ENCODE assay signal across 19 cellular contexts in genomic region chr3:134189848-134190247, GRCh38.
DNase-seq lines count a peak whose midpoint lies in the region; ATAC-seq and TF ChIP-seq lines count a peak whose summit lies in the region.
"Had no signal": no experiment of that assay in that cellular context is flagged by ENCODE, and none has a peak within 500 bp of the region (broad histone marks: within the 10 kb centered on the region; RNA-seq: fewer than 3 reads in every experiment).

No MANE protein-coding gene starts in this region.

- no peaks in the 10 kb centered on the region for H3K79me2 ChIP-seq in GM23338 (replicated peaks; ENCODE audit: insufficient read depth)
- H3K79me2 ChIP-seq in trophoblast cell (ENCODE audit: control insufficient read depth, insufficient read depth, low read length, poor library complexity): no peaks in the 10 kb centered on the region

- DNase-seq in GM23338 (ENCODE audit: low spot score): no peak
- peak; percentile 35 for DNase-seq in amniotic epithelial cell (ENCODE audit: low read depth)
- peak; percentile 70 for DNase-seq in iris pigment epithelial cell (ENCODE audit: low read depth)
- peak; percentile 43 to 77 for DNase-seq in trophoblast cell
- DNase-seq in hypothalamus (lab: John Stamatoyannopoulos, UW): no peak
- DNase-seq in A673 (ENCODE audit: low spot score): no peak
- no peak for DNase-seq in UCSD-AML1 (lab: John Stamatoyannopoulos, UW; ENCODE audit: unreplicated experiment)
- DNase-seq in activated CD4-positive, alpha-beta T cell treated with anti-CD3 and anti-CD28 coated beads for 1 hour: no peak
- DNase-seq: C1 segment of cervical spinal cord, GDM1, GOT3, KBM-7, NCI-H1105, NCI-H2081, NCI-H2171 treated with DMSO at 0.1 percent for 48 hours, NCI-H446 treated with DMSO at 0.1 percent for 48 hours, NCI-H748 treated with DMSO at 0.1 percent for 48 hours, SIG-M5 had no signal

- no peak overlapping the region for H4K12ac ChIP-seq in trophoblast cell (ENCODE audit: low read depth, low read length)

- intact Hi-C loops in A673 (cut with micrococcal nuclease; ENCODE audit: unreplicated experiment): no loop called here

- no TSS peak for BruUV-seq in A673 (replicated peaks; lab: Mats Ljungman, UMichigan)

- H3K27ac Mint-ChIP-seq in GM23338: peak overlapping the region; percentile 52

- no peaks in the 10 kb centered on the region for H3K27me3 Mint-ChIP-seq in GM23338 (ENCODE audit: insufficient read depth, low read depth, poor library complexity)

- no peak overlapping the region for H3K14ac ChIP-seq in trophoblast cell (ENCODE audit: low read length)

- CTCF ChIA-PET in A673 (lab: Charles Lee): no interaction called here

- no peak overlapping the region for H3K4ac ChIP-seq in trophoblast cell (ENCODE audit: low read depth, low read length)

- TF ChIP-seq CTCF in GM23338 (conservative IDR thresholded peaks at IDR 0.05; ENCODE audit: low read depth in 2 of 2) (no peak), A673 (conservative IDR thresholded peaks at IDR 0.05; ENCODE audit: low read depth, low read length) (no peak)

- no peak overlapping the region for H3K4me3 Mint-ChIP-seq in GM23338

- H3K79me1 ChIP-seq in trophoblast cell (ENCODE audit: low read length): no peaks in the 10 kb centered on the region

- no peaks in the 10 kb centered on the region for H3K9me3 ChIP-seq in trophoblast cell (ENCODE audit: insufficient read depth, low read depth, low read length)
- H3K9me3 ChIP-seq in A673 (ENCODE audit: low read depth, low read length, poor library complexity, severe bottlenecking): no peaks in the 10 kb centered on the region

- no peaks in the 10 kb centered on the region for H3F3A ChIP-seq in GM23338 (replicated peaks; ENCODE audit: low read depth)

- no peak overlapping the region for H4K8ac ChIP-seq in trophoblast cell (ENCODE audit: low read depth, low read length)

- H3K27me3 ChIP-seq in GM23338 (ENCODE audit: insufficient read depth) (no peaks in the 10 kb centered on the region), trophoblast cell (ENCODE audit: insufficient read depth, low read length) (no peaks in the 10 kb centered on the region), A673 (replicated peaks; ENCODE audit: insufficient read depth, low read depth, low read length, poor library complexity) (no peaks in the 10 kb centered on the region)

- H3K18ac ChIP-seq in trophoblast cell (ENCODE audit: low read length): no peak overlapping the region

- no peak overlapping the region for H2BK5ac ChIP-seq in trophoblast cell (ENCODE audit: low read depth, low read length, poor library complexity)

- no peak overlapping the region for H2BK120ac ChIP-seq in trophoblast cell (ENCODE audit: insufficient read depth, low read length, poor library complexity)

- H3K9me2 ChIP-seq in GM23338 (ENCODE audit: insufficient read depth): no peaks in the 10 kb centered on the region

- H4K20me1 ChIP-seq in GM23338 (replicated peaks; ENCODE audit: insufficient read depth): no peaks in the 10 kb centered on the region

- POLR2A ChIA-PET in A673 (lab: Charles Lee; ENCODE audit: low non-redundant PET): no interaction called here

- H4K91ac ChIP-seq in trophoblast cell (ENCODE audit: low read depth, low read length): no peak overlapping the region

- no peak overlapping the region for H3K23ac ChIP-seq in trophoblast cell (ENCODE audit: low read length)

- H3K36me3 ChIP-seq in GM23338 (ENCODE audit: insufficient read depth) (no peaks in the 10 kb centered on the region; the same call in 1 of the 2 replicates), trophoblast cell (ENCODE audit: control insufficient read depth in 1 of 2, insufficient read depth in 2 of 2, low read length in 2 of 2) (peaks cover 0 to 1% of the 10 kb centered on the region in 2 experiments), A673 (ENCODE audit: insufficient read depth, low read length, poor library complexity, severe bottlenecking) (no peaks in the 10 kb centered on the region)

- H3K4me1 ChIP-seq in GM23338 (ENCODE audit: insufficient read depth): peaks cover 6% of the 10 kb centered on the region; the same call in 1 of the 2 replicates
- H3K4me1 ChIP-seq in trophoblast cell (ENCODE audit: control insufficient read depth in 1 of 2, insufficient read depth in 2 of 2, low read length in 2 of 2): no peaks in the 10 kb centered on the region
- no peaks in the 10 kb centered on the region for H3K4me1 ChIP-seq in A673 (ENCODE audit: insufficient read depth, low read length, poor library complexity, severe bottlenecking)

- H3K4me2 ChIP-seq in GM23338 (no peak overlapping the region), trophoblast cell (ENCODE audit: low read length) (no peak overlapping the region)

- H2AFZ ChIP-seq in GM23338 (no peak overlapping the region), trophoblast cell (ENCODE audit: insufficient read depth, low read length, poor library complexity) (no peak overlapping the region)

- H3K4me3 ChIP-seq in GM23338 (no peak overlapping the region), trophoblast cell (ENCODE audit: low read depth, low read length) (no peak overlapping the region), A673 (ENCODE audit: low read depth, low read length, poor library complexity, severe bottlenecking) (no peak overlapping the region)

- ATAC-seq in GM23338: peak; percentile 54
- ATAC-seq: SK-N-SH treated with all-trans-retinoic acid at 6 μM for 48 hours had no signal

- no peak overlapping the region for H3K9ac ChIP-seq in trophoblast cell (ENCODE audit: low read length)

- peaks cover 21% of the 10 kb centered on the region; the same call in 2 of the 3 replicates for H3K36me3 Mint-ChIP-seq in GM23338 (ENCODE audit: low read depth)

- no peaks in the 10 kb centered on the region for H3K9me3 Mint-ChIP-seq in GM23338

- H3K4me1 Mint-ChIP-seq in GM23338: peaks cover 13% of the 10 kb centered on the region

- no peak overlapping the region for H2AK5ac ChIP-seq in trophoblast cell (ENCODE audit: low read length)

- no peak overlapping the region for H2BK12ac ChIP-seq in trophoblast cell (ENCODE audit: low read length)

- H3K27ac ChIP-seq in GM23338 (ENCODE audit: low read depth): no peak overlapping the region
- no peak overlapping the region for H3K27ac ChIP-seq in trophoblast cell (ENCODE audit: low read depth, low read length)
- H3K27ac ChIP-seq in A673 (ENCODE audit: low read depth, low read length, poor library complexity, severe bottlenecking): no peak overlapping the region

TF ChIP-seq in GM23338, 12 proteins besides CTCF, POLR2A, EP300 and RAD21:
- TF ChIP-seq ZNF114 (CRISPR knock-in tag; IDR thresholded peaks at IDR 0.05) (no peak), REST (IDR thresholded peaks at IDR 0.05; ENCODE audit: unreplicated experiment) (no peak), EZH2phosphoT487 (IDR thresholded peaks at IDR 0.05; ENCODE audit: unreplicated experiment) (no peak), POLR2AphosphoS5 (IDR thresholded peaks at IDR 0.05; ENCODE audit: low read depth) (no peak), CREB1 (CRISPR knock-in tag; IDR thresholded peaks at IDR 0.05; ENCODE audit: low read depth) (no peak), ETS1 (IDR thresholded peaks at IDR 0.05) (no peak)

Comparison
In these comparisons a context has a peak if more than half of its experiments do, and no peak if none do; other contexts are left out.
1. DNase-seq: peak in amniotic epithelial cell (single experiment), iris pigment epithelial cell (single experiment) and trophoblast cell (2 of 2); none in GM23338 (single experiment), hypothalamus (0 of 51), A673 (single experiment), UCSD-AML1 (single experiment) and activated CD4-positive, alpha-beta T cell treated with anti-CD3 and anti-CD28 coated beads for 1 hour (single experiment).